ENCODE assay signal across 12 cellular contexts in genomic region chr13:20796791-20797513, GRCh38. TPM values are rescaled to one million over a fixed set of nuclear protein-coding genes. Genes with fewer than 3 reads are reported as not detected.
DNase-seq lines count a peak whose midpoint lies in the region; ATAC-seq and TF ChIP-seq lines count a peak whose summit lies in the region.
"Had no signal": no experiment of that assay in that cellular context is flagged by ENCODE, and none has a peak within 500 bp of the region (broad histone marks: within the 10 kb centered on the region; RNA-seq: fewer than 3 reads in every experiment).

No MANE protein-coding gene starts in this region.

- H3K27ac ChIP-seq in trophoblast cell (ENCODE audit: low read depth, low read length): no peak overlapping the region

- H3K4ac ChIP-seq in trophoblast cell (ENCODE audit: low read depth, low read length): no peak overlapping the region

- no peak overlapping the region for H4K91ac ChIP-seq in trophoblast cell (ENCODE audit: low read depth, low read length)

- DNase-seq in activated T-cell treated with anti-CD3 and anti-CD28 coated beads, Interleukin-2, amount 50 U/mL, for 24 hours: no peak
- no peak for DNase-seq in activated T-cell treated with anti-CD3 and anti-CD28 coated beads, Interleukin-2, amount 50 U/mL, for 4 hours
- DNase-seq in foreskin fibroblast (peak; percentile 41 to 43), stromal cell of bone marrow (ENCODE audit: low read depth) (peak; percentile 7), trophoblast cell (no peak), cortex of kidney (lab: John Stamatoyannopoulos, UW) (no peak)
- DNase-seq: kidney; NCI-H187; stimulated activated CD4-positive, alpha-beta T cell treated with anti-CD3 and anti-CD28 coated beads, Interleukin-2, amount 100 ng/mL, for 24 hours; substantia nigra had no signal

- no peaks in the 10 kb centered on the region for H3K79me1 ChIP-seq in trophoblast cell (ENCODE audit: low read length)

- no peak overlapping the region for H4K8ac ChIP-seq in trophoblast cell (ENCODE audit: low read depth, low read length)

- H3K79me2 ChIP-seq in trophoblast cell (ENCODE audit: control insufficient read depth, insufficient read depth, low read length, poor library complexity): no peaks in the 10 kb centered on the region

- H3K4me1 Mint-ChIP-seq in activated T-cell treated with anti-CD3 and anti-CD28 coated beads, Interleukin-2, amount 50 U/mL, for 24 hours (ENCODE audit: low read depth): peaks cover 28% of the 10 kb centered on the region
- peaks cover 14% of the 10 kb centered on the region for H3K4me1 Mint-ChIP-seq in activated T-cell treated with anti-CD3 and anti-CD28 coated beads, Interleukin-2, amount 50 U/mL, for 4 hours (ENCODE audit: low read depth)

- no peak overlapping the region for H3K23ac ChIP-seq in trophoblast cell (ENCODE audit: low read length)

- H3K4me3 Mint-ChIP-seq in activated T-cell treated with anti-CD3 and anti-CD28 coated beads, Interleukin-2, amount 50 U/mL, for 24 hours: no peak overlapping the region
- no peak overlapping the region for H3K4me3 Mint-ChIP-seq in activated T-cell treated with anti-CD3 and anti-CD28 coated beads, Interleukin-2, amount 50 U/mL, for 4 hours

- H2AK5ac ChIP-seq in trophoblast cell (ENCODE audit: low read length): no peak overlapping the region

- peaks cover 91% of the 10 kb centered on the region for H3K36me3 Mint-ChIP-seq in activated T-cell treated with anti-CD3 and anti-CD28 coated beads, Interleukin-2, amount 50 U/mL, for 24 hours (ENCODE audit: low read depth)
- H3K36me3 Mint-ChIP-seq in activated T-cell treated with anti-CD3 and anti-CD28 coated beads, Interleukin-2, amount 50 U/mL, for 4 hours (ENCODE audit: insufficient read depth): peaks cover 59% of the 10 kb centered on the region

- H3K14ac ChIP-seq in trophoblast cell (ENCODE audit: low read length): no peak overlapping the region

- no peak overlapping the region for H3K9ac ChIP-seq in trophoblast cell (ENCODE audit: low read length)

- ATAC-seq in activated T-cell treated with anti-CD3 and anti-CD28 coated beads, Interleukin-2, amount 50 U/mL, for 4 hours: no peak
- ATAC-seq in SK-N-SH treated with all-trans-retinoic acid at 6 μM for 48 hours (no peak; the same call in 2 of the 3 replicates), GM19395 (IDR thresholded peaks at IDR 0.05; ENCODE audit: unreplicated experiment) (no peak)

- no peaks in the 10 kb centered on the region for H3K9me3 Mint-ChIP-seq in activated T-cell treated with anti-CD3 and anti-CD28 coated beads, Interleukin-2, amount 50 U/mL, for 24 hours
- no peaks in the 10 kb centered on the region for H3K9me3 Mint-ChIP-seq in activated T-cell treated with anti-CD3 and anti-CD28 coated beads, Interleukin-2, amount 50 U/mL, for 4 hours

- no peak overlapping the region for H2BK120ac ChIP-seq in trophoblast cell (ENCODE audit: insufficient read depth, low read length, poor library complexity)

- peak overlapping the region; percentile 11 for H3K27ac Mint-ChIP-seq in activated T-cell treated with anti-CD3 and anti-CD28 coated beads, Interleukin-2, amount 50 U/mL, for 24 hours

- WGBS in trophoblast cell (ENCODE audit: extremely low coverage, insufficient coverage, insufficient read length): no CpG with 5 or more reads among the region's 5 CpGs

- H3K9me3 ChIP-seq in trophoblast cell (ENCODE audit: insufficient read depth, low read depth, low read length): no peaks in the 10 kb centered on the region

- H3K18ac ChIP-seq in trophoblast cell (ENCODE audit: low read length): no peak overlapping the region

- peaks cover 8 to 13% of the 10 kb centered on the region in 2 experiments for H3K36me3 ChIP-seq in trophoblast cell (ENCODE audit: control insufficient read depth in 1 of 2, insufficient read depth in 2 of 2, low read length in 2 of 2)

- TF ChIP-seq CTCF in foreskin fibroblast (IDR thresholded peaks at IDR 0.05; ENCODE audit: low read depth, low read length): no peak

- H3K4me2 ChIP-seq in trophoblast cell (ENCODE audit: low read length): no peak overlapping the region

- H2AFZ ChIP-seq in trophoblast cell (ENCODE audit: insufficient read depth, low read length, poor library complexity): no peak overlapping the region

- no peak overlapping the region for H4K12ac ChIP-seq in trophoblast cell (ENCODE audit: low read depth, low read length)

- H2BK5ac ChIP-seq in trophoblast cell (ENCODE audit: low read depth, low read length, poor library complexity): no peak overlapping the region

- peaks cover 2 to 3% of the 10 kb centered on the region in 2 experiments for H3K4me1 ChIP-seq in trophoblast cell (ENCODE audit: control insufficient read depth in 1 of 2, insufficient read depth in 2 of 2, low read length in 2 of 2)

- no peak overlapping the region for H2BK12ac ChIP-seq in trophoblast cell (ENCODE audit: low read length)

- H3K4me3 ChIP-seq in foreskin fibroblast (ENCODE audit: low read depth in 1 of 2, low read length in 2 of 2): no peak overlapping the region
- no peak overlapping the region for H3K4me3 ChIP-seq in trophoblast cell (ENCODE audit: low read depth, low read length)

- H3K27me3 Mint-ChIP-seq in activated T-cell treated with anti-CD3 and anti-CD28 coated beads, Interleukin-2, amount 50 U/mL, for 24 hours: no peaks in the 10 kb centered on the region
- no peaks in the 10 kb centered on the region for H3K27me3 Mint-ChIP-seq in activated T-cell treated with anti-CD3 and anti-CD28 coated beads, Interleukin-2, amount 50 U/mL, for 4 hours (ENCODE audit: low read depth)

- H3K27me3 ChIP-seq in trophoblast cell (ENCODE audit: insufficient read depth, low read length): no peaks in the 10 kb centered on the region

TF ChIP-seq in SK-N-SH treated with all-trans-retinoic acid at 6 μM for 48 hours, 23 proteins besides CTCF, POLR2A, EP300 and RAD21:
- TF ChIP-seq ISL1 (CRISPR knock-in tag; IDR thresholded peaks at IDR 0.05) (peak; percentile 20; the same call in 1 of the 2 replicates), PPARA (CRISPR knock-in tag; IDR thresholded peaks at IDR 0.05; ENCODE audit: borderline replicate concordance) (no peak)

RNA-seq across cellular contexts. Expression of gene EEF1AKMT1, which starts 23.2 kb away (rescaled TPM):
- total RNA-seq in activated T-cell treated with anti-CD3 and anti-CD28 coated beads, Interleukin-2, amount 50 U/mL, for 4 hours: 10 to 100 TPM; 10.2 to 10.9 (median 10.5) TPM
- polyA plus RNA-seq in trophoblast cell (2013): 5.4 and 6.7 TPM in 2 replicates

Comparison
In these comparisons a context has a peak if more than half of its experiments do, and no peak if none do; other contexts are left out.
1. DNase-seq: peak in foreskin fibroblast (2 of 2) and stromal cell of bone marrow (single experiment); none in activated T-cell treated with anti-CD3 and anti-CD28 coated beads, Interleukin-2, amount 50 U/mL, for 24 hours (single experiment), activated T-cell treated with anti-CD3 and anti-CD28 coated beads, Interleukin-2, amount 50 U/mL, for 4 hours (single experiment), trophoblast cell (0 of 2) and cortex of kidney (single experiment).